Comparison of ENCODE assay signal across 8 cellular contexts in genomic region chr2:65435625-65436168, GRCh38. TPM values are rescaled to one million over a fixed set of nuclear protein-coding genes. Genes with fewer than 3 reads are reported as not detected.
DNase-seq lines count a peak whose midpoint lies in the region; ATAC-seq and TF ChIP-seq lines count a peak whose summit lies in the region.

No MANE protein-coding gene starts in this region.

- peaks cover 15% of the 10 kb centered on the region for H3K4me1 ChIP-seq in lower lobe of right lung

- H3K36me3 Mint-ChIP-seq in effector memory CD8-positive, alpha-beta T cell (ENCODE audit: insufficient read depth), result peaks cover 17% of the 10 kb centered on the region

- peak overlapping the region in 1 of 2 donors; percentile 25 for H3K27ac Mint-ChIP-seq in effector memory CD8-positive, alpha-beta T cell

- peaks cover 19 to 27% of the 10 kb centered on the region in 2 donors for H3K4me1 Mint-ChIP-seq in effector memory CD8-positive, alpha-beta T cell (ENCODE audit: low read depth in 2 of 2)

- H3K9me3 Mint-ChIP-seq in effector memory CD8-positive, alpha-beta T cell, result no peaks in the 10 kb centered on the region

- H3K27me3 Mint-ChIP-seq in effector memory CD8-positive, alpha-beta T cell, result peaks cover 18 to 46% of the 10 kb centered on the region in 2 donors

- H3K36me3 ChIP-seq in lower lobe of right lung, result no peaks in the 10 kb centered on the region

- no peaks in the 10 kb centered on the region for H3K27me3 ChIP-seq in lower lobe of right lung (ENCODE audit: low read depth)

- intact Hi-C loops in lower lobe of right lung (cut with DNase I), result no loop called here

- H3K4me3 ChIP-seq in lower lobe of right lung, result peak overlapping the region; percentile 70

- peak; percentile 73 for DNase-seq in SIG-M5 treated with dmso at 0.1 percent for 504 hours (lab: John Stamatoyannopoulos, UW; ENCODE audit: unreplicated experiment)
- no peak for DNase-seq in SIG-M5 (lab: John Stamatoyannopoulos, UW)
- peak; percentile 76 for DNase-seq in NCI-H460 (ENCODE audit: extremely low read depth, low read depth)
- peak; percentile 3 to 11 for DNase-seq in activated CD4-positive, alpha-beta T cell treated with anti-CD3 and anti-CD28 coated beads, Interleukin-2, amount 50 U/mL, for 4 hours
- DNase-seq in effector memory CD8-positive, alpha-beta T cell, result peak; percentile 8 to 21 (median 9)
- peak; percentile 89 for DNase-seq in lower lobe of right lung
- peak in 2 of 3 experiments; percentile 13 to 52 for DNase-seq in stimulated activated CD4-positive, alpha-beta T cell treated with anti-CD3 and anti-CD28 coated beads, TNF-alpha, amount 100 ng/mL, for 24 hours (ENCODE audit: low read depth in 3 of 3)

- H3K9me3 ChIP-seq in lower lobe of right lung, result no peaks in the 10 kb centered on the region

- TF ChIP-seq CTCF in lower lobe of right lung (IDR thresholded peaks at IDR 0.05), result no peak

- H3K27ac ChIP-seq in lower lobe of right lung, result peak overlapping the region; percentile 96

- H3K4me3 Mint-ChIP-seq in effector memory CD8-positive, alpha-beta T cell, result peak overlapping the region; percentile 92 to 98

- ATAC-seq in HG03175 (IDR thresholded peaks at IDR 0.05; ENCODE audit: unreplicated experiment) (peak; percentile 11), lower lobe of right lung (peak; percentile 71 to 76)
- ATAC-seq in effector memory CD8-positive, alpha-beta T cell (replicated peaks), result no peak

RNA-seq across cellular contexts. Expression of gene SPRED2, which starts 3.3 kb away (rescaled TPM):
- total RNA-seq in NCI-H460 (2014; rRNA removed; shearing (Covaris generic)), result 20.4 and 23.5 TPM in 2 replicates
- 11.5 and 24.0 TPM in 2 replicates for polyA plus RNA-seq in NCI-H460 (2014; cell fraction: nucleus; rRNA removed)
- total RNA-seq in lower lobe of right lung, result 43.9 TPM
